ENCODE assay signal across 22 cellular contexts in genomic region chr9:9492506-9492905, GRCh38.
DNase-seq lines count a peak whose midpoint lies in the region; ATAC-seq, FAIRE-seq and TF ChIP-seq lines count a peak whose summit lies in the region.
"Had no signal": no experiment of that assay in that cellular context is flagged by ENCODE, and none has a peak within 500 bp of the region (broad histone marks: within the 10 kb centered on the region; RNA-seq: fewer than 3 reads in every experiment).

No MANE protein-coding gene starts in this region.

- intact Hi-C loops in endothelial cell of umbilical vein (cut with micrococcal nuclease), result no loop called here
- intact Hi-C loops in mucosa of descending colon (cut with DNase I, micrococcal nuclease), result no loop called here
- intact Hi-C loops in naive thymus-derived CD4-positive, alpha-beta T cell (cut with micrococcal nuclease), result no loop called here

- POLR2A ChIA-PET in endothelial cell of umbilical vein (lab: Charles Lee), result no interaction called here
- POLR2A ChIA-PET in naive thymus-derived CD4-positive, alpha-beta T cell (lab: Charles Lee), result no interaction called here

- no peaks in the 10 kb centered on the region for H3K9me1 ChIP-seq in endothelial cell of umbilical vein (replicated peaks; ENCODE audit: control insufficient read depth, extremely low read depth, insufficient read depth, low read length)

- TF ChIP-seq CTCF in astrocyte (IDR thresholded peaks at IDR 0.05; ENCODE audit: insufficient read depth, low read depth, low read length) (no peak), endothelial cell of umbilical vein (IDR thresholded peaks at IDR 0.05; ENCODE audit: extremely low read depth in 1 of 2, insufficient read depth in 1 of 2, low read depth in 1 of 2, low read length in 2 of 2) (no peak), mucosa of descending colon (IDR thresholded peaks at IDR 0.05) (no peak), D721Med (IDR thresholded peaks at IDR 0.05; ENCODE audit: insufficient read depth, missing control alignments) (no peak)

- H3K36me3 Mint-ChIP-seq in astrocyte (ENCODE audit: low read depth, unreplicated experiment), result peaks cover 2% of the 10 kb centered on the region
- peaks cover 0 to 6% (median 0%) of the 10 kb centered on the region in 5 donors for H3K36me3 Mint-ChIP-seq in naive thymus-derived CD4-positive, alpha-beta T cell
- H3K36me3 Mint-ChIP-seq: CD14-positive monocyte; CD4-positive, alpha-beta memory T cell; CD4-positive, CD25-positive, alpha-beta regulatory T cell; CD8-positive, alpha-beta memory T cell had no signal

- BruUV-seq in endothelial cell of umbilical vein (replicated peaks; lab: Mats Ljungman, UMichigan), result no TSS peak

- H3K79me2 ChIP-seq in astrocyte (ENCODE audit: insufficient read depth, low read length), result no peaks in the 10 kb centered on the region
- no peaks in the 10 kb centered on the region for H3K79me2 ChIP-seq in endothelial cell of umbilical vein (ENCODE audit: control insufficient read depth, insufficient read depth, low read length)

- H3K4me1 ChIP-seq in astrocyte (ENCODE audit: insufficient read depth, low read length) (no peaks in the 10 kb centered on the region), endothelial cell of umbilical vein (ENCODE audit: control insufficient read depth, extremely low read depth, insufficient read depth, low read length) (no peaks in the 10 kb centered on the region), mucosa of descending colon (ENCODE audit: low read depth) (no peaks in the 10 kb centered on the region)
- no peaks in the 10 kb centered on the region for H3K4me1 ChIP-seq in naive thymus-derived CD4-positive, alpha-beta T cell (ENCODE audit: control insufficient read depth in 2 of 2, insufficient read depth in 2 of 2, low read length in 2 of 2)
- H3K4me1 ChIP-seq: A549, BLaER1 had no signal

- DNase-seq in astrocyte (ENCODE audit: low read depth) (no peak), endothelial cell of umbilical vein (ENCODE audit: low read depth, low spot score) (no peak), mucosa of descending colon (no peak), dermis blood vessel endothelial cell (no peak), D721Med (ENCODE audit: insufficient read length, low spot score) (no peak)
- no peak for DNase-seq in naive thymus-derived CD4-positive, alpha-beta T cell
- DNase-seq: AML-193; C1 segment of cervical spinal cord; CD4-positive, alpha-beta memory T cell; CD4-positive, CD25-positive, alpha-beta regulatory T cell; CD8-positive, alpha-beta memory T cell; COR-L47; DMS79 treated with DMSO at 0.1 percent for 48 hours; GF-D8 had no signal

- TF ChIP-seq POLR2A in endothelial cell of umbilical vein (IDR thresholded peaks at IDR 0.05; ENCODE audit: low read depth, low read length), result no peak

- H2AFZ ChIP-seq in astrocyte (ENCODE audit: low read depth, low read length) (no peak overlapping the region), endothelial cell of umbilical vein (ENCODE audit: low read depth, low read length) (no peak overlapping the region)

- no peaks in the 10 kb centered on the region for H3K9me3 ChIP-seq in astrocyte (ENCODE audit: insufficient read depth, low read depth, low read length)
- H3K9me3 ChIP-seq in endothelial cell of umbilical vein (replicated peaks; ENCODE audit: control insufficient read depth, insufficient read depth, low read length), result peaks cover 2% of the 10 kb centered on the region
- peaks cover 4% of the 10 kb centered on the region for H3K9me3 ChIP-seq in mucosa of descending colon
- peaks cover 0 to 6% (median 0%) of the 10 kb centered on the region in 3 experiments for H3K9me3 ChIP-seq in naive thymus-derived CD4-positive, alpha-beta T cell (ENCODE audit: control insufficient read depth in 2 of 3, low read length in 3 of 3)

- no peaks in the 10 kb centered on the region for H3K36me3 ChIP-seq in astrocyte (ENCODE audit: insufficient read depth, low read length)
- H3K36me3 ChIP-seq in endothelial cell of umbilical vein (ENCODE audit: control insufficient read depth in 2 of 2, extremely low read depth in 1 of 2, insufficient read depth in 2 of 2, low read length in 2 of 2), result no peaks in the 10 kb centered on the region
- no peaks in the 10 kb centered on the region for H3K36me3 ChIP-seq in mucosa of descending colon (ENCODE audit: low read depth)
- H3K36me3 ChIP-seq in naive thymus-derived CD4-positive, alpha-beta T cell (ENCODE audit: control insufficient read depth in 2 of 3, insufficient read depth in 3 of 3, low read length in 3 of 3), result no peaks in the 10 kb centered on the region
- H3K36me3 ChIP-seq: BLaER1 had no signal

- no peaks in the 10 kb centered on the region for H4K20me1 ChIP-seq in astrocyte (ENCODE audit: insufficient read depth, low read length)
- H4K20me1 ChIP-seq in endothelial cell of umbilical vein (replicated peaks; ENCODE audit: control insufficient read depth, extremely low read depth, insufficient read depth, low read length), result no peaks in the 10 kb centered on the region
- H4K20me1 ChIP-seq: BLaER1 had no signal

- H3K27ac ChIP-seq in astrocyte (ENCODE audit: low read depth, low read length) (no peak overlapping the region), endothelial cell of umbilical vein (ENCODE audit: insufficient read depth, low read depth, low read length) (no peak overlapping the region)
- H3K27ac ChIP-seq in naive thymus-derived CD4-positive, alpha-beta T cell (ENCODE audit: low read depth, low read length), result no peak overlapping the region
- H3K27ac ChIP-seq: 22Rv1, A549, BLaER1 had no signal

- H3K4me1 Mint-ChIP-seq in astrocyte (ENCODE audit: low read depth, unreplicated experiment), result no peaks in the 10 kb centered on the region
- no peaks in the 10 kb centered on the region for H3K4me1 Mint-ChIP-seq in naive thymus-derived CD4-positive, alpha-beta T cell
- H3K4me1 Mint-ChIP-seq: B cell; CD14-positive monocyte; CD4-positive, alpha-beta memory T cell; CD4-positive, CD25-positive, alpha-beta regulatory T cell; CD8-positive, alpha-beta memory T cell had no signal

- FAIRE-seq in astrocyte (lab: Jason Lieb, UNC) (peak; percentile 59), endothelial cell of umbilical vein (lab: Jason Lieb, UNC) (peak; percentile 31), D721Med (lab: Jason Lieb, UNC) (no peak)
- FAIRE-seq: A549, G401.6, GM12891, GM19239 had no signal

- H3K4me2 ChIP-seq in astrocyte (ENCODE audit: low read length) (no peak overlapping the region), endothelial cell of umbilical vein (ENCODE audit: insufficient read depth, low read length) (no peak overlapping the region)
- H3K4me2 ChIP-seq: A549, BLaER1 had no signal

- CTCF ChIA-PET in endothelial cell of umbilical vein (lab: Charles Lee), result no interaction called here
- CTCF ChIA-PET in naive thymus-derived CD4-positive, alpha-beta T cell (lab: Charles Lee), result no interaction called here

- dilution Hi-C loops in endothelial cell of umbilical vein (cut with MboI; ENCODE audit: extremely low pct_ligation_motif_present, low sequenced_read_pairs), result no loop called here

- peak; percentile 72 for ATAC-seq in mucosa of descending colon
- ATAC-seq in naive thymus-derived CD4-positive, alpha-beta T cell, result no peak
- ATAC-seq: A549 had no signal

- H3K27me3 Mint-ChIP-seq in astrocyte (ENCODE audit: low read depth, unreplicated experiment), result no peaks in the 10 kb centered on the region
- no peaks in the 10 kb centered on the region for H3K27me3 Mint-ChIP-seq in naive thymus-derived CD4-positive, alpha-beta T cell
- H3K27me3 Mint-ChIP-seq: B cell; CD4-positive, alpha-beta memory T cell; CD4-positive, CD25-positive, alpha-beta regulatory T cell had no signal

- no peak overlapping the region for H3K27ac Mint-ChIP-seq in astrocyte (ENCODE audit: unreplicated experiment)
- no peak overlapping the region for H3K27ac Mint-ChIP-seq in naive thymus-derived CD4-positive, alpha-beta T cell
- H3K27ac Mint-ChIP-seq: B cell; CD14-positive monocyte; CD4-positive, alpha-beta memory T cell; CD4-positive, CD25-positive, alpha-beta regulatory T cell; CD8-positive, alpha-beta memory T cell had no signal

- no peak overlapping the region for H3K4me3 Mint-ChIP-seq in astrocyte (ENCODE audit: unreplicated experiment)
- H3K4me3 Mint-ChIP-seq in naive thymus-derived CD4-positive, alpha-beta T cell, result no peak overlapping the region
- H3K4me3 Mint-ChIP-seq: B cell; CD14-positive monocyte; CD4-positive, alpha-beta memory T cell; CD4-positive, CD25-positive, alpha-beta regulatory T cell; CD8-positive, alpha-beta memory T cell had no signal

- H3K4me3 ChIP-seq in astrocyte (ENCODE audit: insufficient read depth, low read depth, low read length) (no peak overlapping the region), endothelial cell of umbilical vein (replicated peaks in 1 of 3; ENCODE audit: insufficient read depth in 1 of 3, low read depth in 1 of 3, low read length in 3 of 3) (no peak overlapping the region), mucosa of descending colon (no peak overlapping the region)
- H3K4me3 ChIP-seq in naive thymus-derived CD4-positive, alpha-beta T cell (ENCODE audit: low read length), result no peak overlapping the region
- H3K4me3 ChIP-seq: A549, BLaER1 had no signal

- H3K27me3 ChIP-seq in astrocyte (ENCODE audit: insufficient read depth, low read length), result no peaks in the 10 kb centered on the region
- no peaks in the 10 kb centered on the region for H3K27me3 ChIP-seq in endothelial cell of umbilical vein (ENCODE audit: control insufficient read depth in 2 of 2, insufficient read depth in 2 of 2, low read length in 2 of 2)
- H3K27me3 ChIP-seq in naive thymus-derived CD4-positive, alpha-beta T cell (ENCODE audit: control insufficient read depth in 2 of 2, insufficient read depth in 2 of 2, low read length in 2 of 2), result no peaks in the 10 kb centered on the region
- H3K27me3 ChIP-seq: BLaER1 had no signal

- no peak overlapping the region for H3K9ac ChIP-seq in astrocyte (ENCODE audit: low read length)
- no peak overlapping the region for H3K9ac ChIP-seq in endothelial cell of umbilical vein (replicated peaks; ENCODE audit: extremely low read depth, insufficient read depth, low read length)
- H3K9ac ChIP-seq: BLaER1 had no signal

- H3K9me3 Mint-ChIP-seq in astrocyte (ENCODE audit: unreplicated experiment), result peaks cover 4% of the 10 kb centered on the region
- H3K9me3 Mint-ChIP-seq in naive thymus-derived CD4-positive, alpha-beta T cell, result peaks cover 2 to 40% (median 10%) of the 10 kb centered on the region in 11 donors

TF ChIP-seq in endothelial cell of umbilical vein, 7 proteins besides CTCF, POLR2A, EP300 and RAD21 (continues in another document):
- no peak for TF ChIP-seq FOS (IDR thresholded peaks at IDR 0.05; ENCODE audit: borderline replicate concordance, insufficient read depth, low read length)
- TF ChIP-seq GATA2 (IDR thresholded peaks at IDR 0.05; ENCODE audit: insufficient read depth, insufficient read length, low read depth, low read length), result no peak
- TF ChIP-seq MYC (IDR thresholded peaks at IDR 0.05; ENCODE audit: low read depth, low read length), result no peak
- TF ChIP-seq JUN (IDR thresholded peaks at IDR 0.05; ENCODE audit: borderline replicate concordance, insufficient read depth, insufficient read length, low read depth), result no peak
- TF ChIP-seq POLR2AphosphoS5 (IDR thresholded peaks at IDR 0.05; ENCODE audit: insufficient read depth, low read depth, low read length), result no peak
- no peak for TF ChIP-seq MAX (IDR thresholded peaks at IDR 0.05; ENCODE audit: insufficient read depth, insufficient read length)
